In the genomic region with DNA sequence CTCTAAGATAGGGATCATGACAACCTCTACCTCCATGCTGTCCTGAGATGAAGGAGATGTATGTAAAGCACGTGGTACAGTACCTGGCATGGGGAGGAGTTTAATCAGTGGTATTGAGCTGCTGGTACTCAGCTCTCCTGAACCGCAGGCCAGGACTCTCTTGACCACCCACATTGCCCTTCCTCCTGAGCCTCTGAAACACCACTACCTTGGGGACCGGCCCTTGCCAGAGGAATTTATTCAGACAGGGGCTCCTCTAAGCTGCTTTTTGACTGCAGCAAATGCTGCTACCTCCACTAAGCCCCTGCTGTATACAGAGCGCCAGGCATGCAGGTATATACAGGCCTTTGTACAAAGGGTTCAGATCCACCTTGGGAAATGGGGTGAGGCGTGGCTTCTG, we compare ENCODE assay signal across 2 cellular contexts.
TF ChIP-seq lines count a peak whose summit lies in the region.

No MANE protein-coding gene starts in this region.

TF ChIP-seq in GM23338, 12 proteins besides CTCF, POLR2A, EP300 and RAD21 (continues in another document):
- TF ChIP-seq EZH2phosphoT487 (IDR thresholded peaks at IDR 0.05; ENCODE audit: unreplicated experiment), result no peak
- TF ChIP-seq, protein P1, sequence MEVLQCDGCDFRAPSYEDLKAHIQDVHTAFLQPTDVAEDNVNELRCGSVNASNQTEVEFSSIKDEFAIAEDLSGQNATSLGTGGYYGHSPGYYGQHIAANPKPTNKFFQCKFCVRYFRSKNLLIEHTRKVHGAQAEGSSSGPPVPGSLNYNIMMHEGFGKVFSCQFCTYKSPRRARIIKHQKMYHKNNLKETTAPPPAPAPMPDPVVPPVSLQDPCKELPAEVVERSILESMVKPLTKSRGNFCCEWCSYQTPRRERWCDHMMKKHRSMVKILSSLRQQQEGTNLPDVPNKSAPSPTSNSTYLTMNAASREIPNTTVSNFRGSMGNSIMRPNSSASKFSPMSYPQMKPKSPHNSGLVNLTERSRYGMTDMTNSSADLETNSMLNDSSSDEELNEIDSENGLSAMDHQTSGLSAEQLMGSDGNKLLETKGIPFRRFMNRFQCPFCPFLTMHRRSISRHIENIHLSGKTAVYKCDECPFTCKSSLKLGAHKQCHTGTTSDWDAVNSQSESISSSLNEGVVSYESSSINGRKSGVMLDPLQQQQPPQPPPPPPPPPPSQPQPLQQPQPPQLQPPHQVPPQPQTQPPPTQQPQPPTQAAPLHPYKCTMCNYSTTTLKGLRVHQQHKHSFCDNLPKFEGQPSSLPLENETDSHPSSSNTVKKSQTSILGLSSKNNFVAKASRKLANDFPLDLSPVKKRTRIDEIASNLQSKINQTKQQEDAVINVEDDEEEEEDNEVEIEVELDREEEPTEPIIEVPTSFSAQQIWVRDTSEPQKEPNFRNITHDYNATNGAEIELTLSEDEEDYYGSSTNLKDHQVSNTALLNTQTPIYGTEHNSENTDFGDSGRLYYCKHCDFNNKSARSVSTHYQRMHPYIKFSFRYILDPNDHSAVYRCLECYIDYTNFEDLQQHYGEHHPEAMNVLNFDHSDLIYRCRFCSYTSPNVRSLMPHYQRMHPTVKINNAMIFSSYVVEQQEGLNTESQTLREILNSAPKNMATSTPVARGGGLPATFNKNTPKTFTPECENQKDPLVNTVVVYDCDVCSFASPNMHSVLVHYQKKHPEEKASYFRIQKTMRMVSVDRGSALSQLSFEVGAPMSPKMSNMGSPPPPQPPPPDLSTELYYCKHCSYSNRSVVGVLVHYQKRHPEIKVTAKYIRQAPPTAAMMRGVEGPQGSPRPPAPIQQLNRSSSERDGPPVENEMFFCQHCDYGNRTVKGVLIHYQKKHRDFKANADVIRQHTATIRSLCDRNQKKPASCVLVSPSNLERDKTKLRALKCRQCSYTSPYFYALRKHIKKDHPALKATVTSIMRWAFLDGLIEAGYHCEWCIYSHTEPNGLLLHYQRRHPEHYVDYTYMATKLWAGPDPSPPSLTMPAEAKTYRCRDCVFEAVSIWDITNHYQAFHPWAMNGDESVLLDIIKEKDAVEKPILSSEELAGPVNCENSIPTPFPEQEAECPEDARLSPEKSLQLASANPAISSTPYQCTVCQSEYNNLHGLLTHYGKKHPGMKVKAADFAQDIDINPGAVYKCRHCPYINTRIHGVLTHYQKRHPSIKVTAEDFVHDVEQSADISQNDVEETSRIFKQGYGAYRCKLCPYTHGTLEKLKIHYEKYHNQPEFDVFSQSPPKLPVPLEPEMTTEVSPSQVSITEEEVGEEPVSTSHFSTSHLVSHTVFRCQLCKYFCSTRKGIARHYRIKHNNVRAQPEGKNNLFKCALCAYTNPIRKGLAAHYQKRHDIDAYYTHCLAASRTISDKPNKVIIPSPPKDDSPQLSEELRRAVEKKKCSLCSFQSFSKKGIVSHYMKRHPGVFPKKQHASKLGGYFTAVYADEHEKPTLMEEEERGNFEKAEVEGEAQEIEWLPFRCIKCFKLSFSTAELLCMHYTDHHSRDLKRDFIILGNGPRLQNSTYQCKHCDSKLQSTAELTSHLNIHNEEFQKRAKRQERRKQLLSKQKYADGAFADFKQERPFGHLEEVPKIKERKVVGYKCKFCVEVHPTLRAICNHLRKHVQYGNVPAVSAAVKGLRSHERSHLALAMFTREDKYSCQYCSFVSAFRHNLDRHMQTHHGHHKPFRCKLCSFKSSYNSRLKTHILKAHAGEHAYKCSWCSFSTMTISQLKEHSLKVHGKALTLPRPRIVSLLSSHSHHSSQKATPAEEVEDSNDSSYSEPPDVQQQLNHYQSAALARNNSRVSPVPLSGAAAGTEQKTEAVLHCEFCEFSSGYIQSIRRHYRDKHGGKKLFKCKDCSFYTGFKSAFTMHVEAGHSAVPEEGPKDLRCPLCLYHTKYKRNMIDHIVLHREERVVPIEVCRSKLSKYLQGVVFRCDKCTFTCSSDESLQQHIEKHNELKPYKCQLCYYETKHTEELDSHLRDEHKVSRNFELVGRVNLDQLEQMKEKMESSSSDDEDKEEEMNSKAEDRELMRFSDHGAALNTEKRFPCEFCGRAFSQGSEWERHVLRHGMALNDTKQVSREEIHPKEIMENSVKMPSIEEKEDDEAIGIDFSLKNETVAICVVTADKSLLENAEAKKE (CRISPR knock-in tag; IDR thresholded peaks at IDR 0.05), result no peak
- no peak for TF ChIP-seq ZNF114 (CRISPR knock-in tag; IDR thresholded peaks at IDR 0.05)
- TF ChIP-seq, protein P2, sequence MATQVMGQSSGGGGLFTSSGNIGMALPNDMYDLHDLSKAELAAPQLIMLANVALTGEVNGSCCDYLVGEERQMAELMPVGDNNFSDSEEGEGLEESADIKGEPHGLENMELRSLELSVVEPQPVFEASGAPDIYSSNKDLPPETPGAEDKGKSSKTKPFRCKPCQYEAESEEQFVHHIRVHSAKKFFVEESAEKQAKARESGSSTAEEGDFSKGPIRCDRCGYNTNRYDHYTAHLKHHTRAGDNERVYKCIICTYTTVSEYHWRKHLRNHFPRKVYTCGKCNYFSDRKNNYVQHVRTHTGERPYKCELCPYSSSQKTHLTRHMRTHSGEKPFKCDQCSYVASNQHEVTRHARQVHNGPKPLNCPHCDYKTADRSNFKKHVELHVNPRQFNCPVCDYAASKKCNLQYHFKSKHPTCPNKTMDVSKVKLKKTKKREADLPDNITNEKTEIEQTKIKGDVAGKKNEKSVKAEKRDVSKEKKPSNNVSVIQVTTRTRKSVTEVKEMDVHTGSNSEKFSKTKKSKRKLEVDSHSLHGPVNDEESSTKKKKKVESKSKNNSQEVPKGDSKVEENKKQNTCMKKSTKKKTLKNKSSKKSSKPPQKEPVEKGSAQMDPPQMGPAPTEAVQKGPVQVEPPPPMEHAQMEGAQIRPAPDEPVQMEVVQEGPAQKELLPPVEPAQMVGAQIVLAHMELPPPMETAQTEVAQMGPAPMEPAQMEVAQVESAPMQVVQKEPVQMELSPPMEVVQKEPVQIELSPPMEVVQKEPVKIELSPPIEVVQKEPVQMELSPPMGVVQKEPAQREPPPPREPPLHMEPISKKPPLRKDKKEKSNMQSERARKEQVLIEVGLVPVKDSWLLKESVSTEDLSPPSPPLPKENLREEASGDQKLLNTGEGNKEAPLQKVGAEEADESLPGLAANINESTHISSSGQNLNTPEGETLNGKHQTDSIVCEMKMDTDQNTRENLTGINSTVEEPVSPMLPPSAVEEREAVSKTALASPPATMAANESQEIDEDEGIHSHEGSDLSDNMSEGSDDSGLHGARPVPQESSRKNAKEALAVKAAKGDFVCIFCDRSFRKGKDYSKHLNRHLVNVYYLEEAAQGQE (IDR thresholded peaks at IDR 0.05; ENCODE audit: unreplicated experiment), result no peak
- no peak for TF ChIP-seq CREB1 (CRISPR knock-in tag; IDR thresholded peaks at IDR 0.05; ENCODE audit: low read depth)
- TF ChIP-seq EZH2 (IDR thresholded peaks at IDR 0.05; ENCODE audit: low read depth, unreplicated experiment), result no peak
- TF ChIP-seq POLR2AphosphoS5 (IDR thresholded peaks at IDR 0.05; ENCODE audit: low read depth), result no peak
- TF ChIP-seq JUNB (IDR thresholded peaks at IDR 0.05; ENCODE audit: unreplicated experiment), result no peak
- TF ChIP-seq NANOG (IDR thresholded peaks at IDR 0.05; ENCODE audit: borderline replicate concordance), result no peak
- TF ChIP-seq ZNF331 (CRISPR knock-in tag; IDR thresholded peaks at IDR 0.05; ENCODE audit: low read depth), result no peak

TF ChIP-seq in H1, 55 proteins besides CTCF, POLR2A, EP300 and RAD21:
- TF ChIP-seq, protein P3, sequence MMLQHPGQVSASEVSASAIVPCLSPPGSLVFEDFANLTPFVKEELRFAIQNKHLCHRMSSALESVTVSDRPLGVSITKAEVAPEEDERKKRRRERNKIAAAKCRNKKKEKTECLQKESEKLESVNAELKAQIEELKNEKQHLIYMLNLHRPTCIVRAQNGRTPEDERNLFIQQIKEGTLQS (IDR thresholded peaks at IDR 0.05; ENCODE audit: insufficient read depth, low read depth, low read length), result no peak
- TF ChIP-seq SP2 (IDR thresholded peaks at IDR 0.05; ENCODE audit: low read length) (no peak), CBX5 (IDR thresholded peaks at IDR 0.05; ENCODE audit: low read depth, low read length) (no peak), CHD1 (IDR thresholded peaks at IDR 0.05; ENCODE audit: low read depth, low read length) (no peak), TBP (IDR thresholded peaks at IDR 0.05; ENCODE audit: low read depth, low read length) (no peak), RXRA (IDR thresholded peaks at IDR 0.05; ENCODE audit: insufficient read depth, low read depth, low read length) (no peak), CREB1 (IDR thresholded peaks at IDR 0.05) (no peak), ZNF274 (IDR thresholded peaks at IDR 0.05; ENCODE audit: borderline replicate concordance, extremely low read depth, low read length) (no peak), CBX8 (IDR thresholded peaks at IDR 0.05; ENCODE audit: borderline replicate concordance, low read depth, low read length) (no peak), GTF2F1 (IDR thresholded peaks at IDR 0.05; ENCODE audit: borderline replicate concordance, low read depth, low read length) (no peak), GABPA (IDR thresholded peaks at IDR 0.05; ENCODE audit: borderline replicate concordance, insufficient read depth, low read length) (no peak), TEAD4 (IDR thresholded peaks at IDR 0.05; ENCODE audit: low read depth, low read length) (no peak), EGR1 (IDR thresholded peaks at IDR 0.05; ENCODE audit: borderline replicate concordance, low read depth, low read length) (no peak), YY1 (IDR thresholded peaks at IDR 0.05; ENCODE audit: low read depth, low read length) (no peak), NANOG (IDR thresholded peaks at IDR 0.05; ENCODE audit: insufficient read depth, low read depth, low read length, poor library complexity, severe bottlenecking) (no peak), SP4 (IDR thresholded peaks at IDR 0.05; ENCODE audit: low read length) (no peak), RFX5 (IDR thresholded peaks at IDR 0.05; ENCODE audit: borderline replicate concordance, low read depth, low read length) (no peak)
- TF ChIP-seq, protein P4, sequence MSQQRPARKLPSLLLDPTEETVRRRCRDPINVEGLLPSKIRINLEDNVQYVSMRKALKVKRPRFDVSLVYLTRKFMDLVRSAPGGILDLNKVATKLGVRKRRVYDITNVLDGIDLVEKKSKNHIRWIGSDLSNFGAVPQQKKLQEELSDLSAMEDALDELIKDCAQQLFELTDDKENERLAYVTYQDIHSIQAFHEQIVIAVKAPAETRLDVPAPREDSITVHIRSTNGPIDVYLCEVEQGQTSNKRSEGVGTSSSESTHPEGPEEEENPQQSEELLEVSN (IDR thresholded peaks at IDR 0.05), result no peak
